Comparison of ENCODE assay signal across 12 cellular contexts in genomic region chr18:8797206-8797605, GRCh38.
DNase-seq lines count a peak whose midpoint lies in the region; TF ChIP-seq lines count a peak whose summit lies in the region.
"Had no signal": no experiment of that assay in that cellular context is flagged by ENCODE, and none has a peak within 500 bp of the region (broad histone marks: within the 10 kb centered on the region; RNA-seq: fewer than 3 reads in every experiment).

No MANE protein-coding gene starts in this region.

- CTCF ChIA-PET in AG04450 (lab: Charles Lee) = interaction anchor here (1.3 to 5.7 kb wide), 3 partner anchors 102 to 277 kb away, joined by 3 to 30 read pairs (median 4); no protein-coding TSS in a partner anchor

- DNase-seq in AG04450 (ENCODE audit: low read depth, low spot score) (no peak), MG63 (peak; percentile 71), colonic mucosa (peak; percentile 46), mucosa of gallbladder (ENCODE audit: low spot score) (peak; percentile 82), tibial nerve (ENCODE audit: low spot score in 2 of 2) (no peak), NOMO-1 (lab: John Stamatoyannopoulos, UW; ENCODE audit: unreplicated experiment in 2 of 2) (no peak), NCI-H2029 (lab: John Stamatoyannopoulos, UW) (no peak), NCI-H1092 (lab: John Stamatoyannopoulos, UW) (no peak)
- DNase-seq: activated CD4-positive, alpha-beta T cell treated with anti-CD3 and anti-CD28 coated beads for 36 hours; activated T-cell treated with anti-CD3 and anti-CD28 coated beads, Interleukin-2, amount 50 U/mL, for 48 hours; GF-D8; immature natural killer cell had no signal

- H3K9me3 ChIP-seq in AG04450 (ENCODE audit: control insufficient read depth, insufficient read depth, low read length) (no peaks in the 10 kb centered on the region), MG63 (peaks cover 2% of the 10 kb centered on the region; the same call in 1 of the 2 replicates), colonic mucosa (no peaks in the 10 kb centered on the region), tibial nerve (no peaks in the 10 kb centered on the region)

- H3K4me1 ChIP-seq in colonic mucosa (peaks cover 18% of the 10 kb centered on the region), tibial nerve (no peaks in the 10 kb centered on the region)

- intact Hi-C loops in colonic mucosa (cut with DNase I) = loop anchor here (5.0 kb wide), 1 partner anchor 90 kb away; the partner anchor contains the start of gene MTCL1

- WGBS in tibial nerve, 2 donors = 15 to 28% methylated on average over 7 of the region's 7 CpGs

- TF ChIP-seq CTCF in AG04450 (IDR thresholded peaks at IDR 0.05; ENCODE audit: low read depth, low read length) (no peak), colonic mucosa (IDR thresholded peaks at IDR 0.05) (no peak), tibial nerve (IDR thresholded peaks at IDR 0.05) (no peak)

- H3K27ac ChIP-seq in AG04450 (ENCODE audit: low read depth, low read length) = peak overlapping the region; percentile 78
- H3K27ac ChIP-seq in colonic mucosa = peak overlapping the region; percentile 22
- no peak overlapping the region for H3K27ac ChIP-seq in tibial nerve

- H3K27me3 ChIP-seq in AG04450 (ENCODE audit: control insufficient read depth, insufficient read depth, low read length) (no peaks in the 10 kb centered on the region), MG63 (no peaks in the 10 kb centered on the region), colonic mucosa (no peaks in the 10 kb centered on the region), tibial nerve (no peaks in the 10 kb centered on the region)

- no peak overlapping the region for H3K9ac ChIP-seq in colonic mucosa (ENCODE audit: low read depth in 2 of 2, low read length in 2 of 2)

- POLR2A ChIA-PET in AG04450 (lab: Yijun Ruan, JAX) = interaction anchor here (0.9 to 1.4 kb wide), 2 partner anchors 16 to 47 kb away, joined by 5 read pairs; no protein-coding TSS in a partner anchor

- H3K4me3 ChIP-seq in AG04450 (ENCODE audit: low read depth, low read length) (no peak overlapping the region), MG63 (no peak overlapping the region), colonic mucosa (no peak overlapping the region), tibial nerve (no peak overlapping the region)

- no peak for TF ChIP-seq POLR2A in tibial nerve (IDR thresholded peaks at IDR 0.05)

- H3K36me3 ChIP-seq in MG63 (peaks cover 57% of the 10 kb centered on the region), colonic mucosa (no peaks in the 10 kb centered on the region), tibial nerve (peaks cover 0 to 10% (median 0%) of the 10 kb centered on the region in 3 donors)

- TF ChIP-seq EP300 in tibial nerve (IDR thresholded peaks at IDR 0.05) = no peak

Comparison
In these comparisons a context has a peak if more than half of its experiments do, and no peak if none do; other contexts are left out.
1. DNase-seq: peak in MG63 (single experiment), colonic mucosa (single experiment) and mucosa of gallbladder (single experiment); none in AG04450 (single experiment), tibial nerve (0 of 2), NOMO-1 (0 of 2), NCI-H2029 (single experiment) and NCI-H1092 (single experiment).
2. H3K27ac ChIP-seq: peak in AG04450 (single experiment) and colonic mucosa (single experiment); none in tibial nerve (0 of 4).